Comparison of ENCODE assay signal across 29 cellular contexts in genomic region chr2:97961534-97961933, GRCh38. TPM values are rescaled to one million over a fixed set of nuclear protein-coding genes. Genes with fewer than 3 reads are reported as not detected.
DNase-seq lines count a peak whose midpoint lies in the region; ATAC-seq and TF ChIP-seq lines count a peak whose summit lies in the region.
"Had no signal": no experiment of that assay in that cellular context is flagged by ENCODE, and none has a peak within 500 bp of the region (broad histone marks: within the 10 kb centered on the region; RNA-seq: fewer than 3 reads in every experiment).

No MANE protein-coding gene starts in this region.

- POLR2A ChIA-PET in activated B cell treated with CpG ODN at 0.5 μM for 24 hours (lab: Charles Lee) = interaction anchor here (0.6 to 1.3 kb wide), 2 partner anchors 33 to 1434 kb away, joined by 3 to 5 read pairs; no protein-coding TSS in a partner anchor

- CTCF ChIA-PET in activated B cell treated with CpG ODN at 0.5 μM for 24 hours (lab: Charles Lee) = no interaction called here

- H2BK120ac ChIP-seq in H9 (ENCODE audit: low read depth, low read length, poor library complexity, severe bottlenecking) = no peak overlapping the region

- H3K27ac Mint-ChIP-seq in activated B cell treated with CpG ODN at 0.5 μM for 24 hours (peak overlapping the region; percentile 46), H9 (no peak overlapping the region)
- H3K27ac Mint-ChIP-seq: activated naive CD8-positive, alpha-beta T cell treated with anti-CD3 and anti-CD28 coated beads, Interleukin-2, amount 50 U/mL, for 24 hours; dendritic cell treated with granulocyte-macrophage colony-stimulating factor and Interleukin-4, amounts not matched to agents 40 ng/mL and 50 ng/mL, for 4 days; endodermal cell; nephron progenitor cell had no signal

- no peak overlapping the region for H4K8ac ChIP-seq in H9 (replicated peaks; ENCODE audit: insufficient read length, low read depth, low read length)

- peaks cover 5% of the 10 kb centered on the region for H3K79me1 ChIP-seq in H9 (ENCODE audit: insufficient read depth, low read depth, low read length, poor library complexity, severe bottlenecking)

- no peaks in the 10 kb centered on the region for H3K23me2 ChIP-seq in H9 (ENCODE audit: insufficient read length, low read depth, low read length, poor library complexity, severe bottlenecking)

- no peak overlapping the region for H2AK5ac ChIP-seq in H9 (ENCODE audit: insufficient read length, low read length)

- DNase-seq in GM13977 (ENCODE audit: low spot score) (peak; percentile 38), activated B cell treated with CpG ODN at 0.5 μM for 24 hours (no peak), H9 (no peak), NCI-H2081 treated with DMSO at 0.1 percent for 48 hours (lab: John Stamatoyannopoulos, UW) (no peak)
- DNase-seq: ACHN; activated CD4-positive, alpha-beta T cell treated with anti-CD3 and anti-CD28 coated beads for 4 hours; activated CD8-positive, alpha-beta memory T cell treated with anti-CD3 and anti-CD28 coated beads for 24 hours; activated gamma-delta T cell treated with Interleukin-2 at 50 U/mL for 16 hours; activated naive CD8-positive, alpha-beta T cell treated with anti-CD3 and anti-CD28 coated beads, Interleukin-2, amount 50 U/mL, for 24 hours; central memory CD4-positive, alpha-beta T cell; endodermal cell; foreskin keratinocyte; H7; lower lobe of right lung; NCI-H1694 treated with DMSO at 0.1 percent for 48 hours; NCI-H2171; NCI-H510A; nephron progenitor cell; NK-92 treated with Interleukin-12 subunit alpha and Interleukin-12 subunit beta, amount 100 ng/mL, for 24 hours; Right ventricle myocardium superior; small intestine; stomach; tibial artery had no signal

- H3K9me3 Mint-ChIP-seq in activated B cell treated with CpG ODN at 0.5 μM for 24 hours (no peaks in the 10 kb centered on the region), H9 (no peaks in the 10 kb centered on the region)
- H3K9me3 Mint-ChIP-seq: activated naive CD8-positive, alpha-beta T cell treated with anti-CD3 and anti-CD28 coated beads, Interleukin-2, amount 50 U/mL, for 24 hours; endodermal cell had no signal

- no peak overlapping the region for H3K27ac ChIP-seq in H9 (ENCODE audit: insufficient read length, low read depth, low read length)
- H3K27ac ChIP-seq: esophagus muscularis mucosa, foreskin keratinocyte, lower lobe of right lung, stomach, tibial artery had no signal

- in situ Hi-C loops in GM13977 (cut with MboI; ENCODE audit: low pct_unique_long_range_greater_than_20kb, low sequenced_read_pairs, unreplicated experiment) = no loop called here

- no CpG with 5 or more reads among the region's 5 CpGs for WGBS in H9 (ENCODE audit: extremely low coverage, insufficient read length, low lambda C conversion rate)

- H3K56ac ChIP-seq in H9 (ENCODE audit: insufficient read length, low read depth, low read length) = no peak overlapping the region

- H2BK5ac ChIP-seq in H9 (ENCODE audit: insufficient read length, low read length) = no peak overlapping the region

- TF ChIP-seq CTCF in GM13977 (IDR thresholded peaks at IDR 0.05; ENCODE audit: extremely low read depth, insufficient read depth, missing control alignments) (no peak), activated B cell treated with CpG ODN at 0.5 μM for 24 hours (IDR thresholded peaks at IDR 0.05) (no peak), H9 (conservative IDR thresholded peaks at IDR 0.05) (no peak)

- peaks cover 84% of the 10 kb centered on the region for H3K4me1 Mint-ChIP-seq in activated B cell treated with CpG ODN at 0.5 μM for 24 hours
- H3K4me1 Mint-ChIP-seq in H9 = peaks cover 26 to 27% of the 10 kb centered on the region in 2 experiments

- intact Hi-C loops in activated B cell treated with CpG ODN at 0.5 μM for 24 hours (cut with micrococcal nuclease) = no loop called here

- H3K4me1 ChIP-seq in H9 (ENCODE audit: insufficient read depth, low read length) = no peaks in the 10 kb centered on the region

- no peak overlapping the region for H2BK15ac ChIP-seq in H9 (ENCODE audit: low read depth, low read length)

- H4K5ac ChIP-seq in H9 (ENCODE audit: insufficient read length, low read depth, low read length) = no peak overlapping the region

- H3K9ac ChIP-seq in H9 (ENCODE audit: extremely low read depth, insufficient read length, low read length) = no peak overlapping the region

- H2BK12ac ChIP-seq in H9 (ENCODE audit: insufficient read length, low read depth, low read length) = no peak overlapping the region

- ATAC-seq in GM19351 (IDR thresholded peaks at IDR 0.05; ENCODE audit: unreplicated experiment) (peak; percentile 54), HG02943 (IDR thresholded peaks at IDR 0.05; ENCODE audit: low read depth, unreplicated experiment) (peak; percentile 57), activated B cell treated with CpG ODN at 0.5 μM for 24 hours (ENCODE audit: low read depth) (peak; percentile 33), GM21717 (IDR thresholded peaks at IDR 0.05; ENCODE audit: unreplicated experiment) (no peak)
- ATAC-seq: activated naive CD8-positive, alpha-beta T cell treated with anti-CD3 and anti-CD28 coated beads, Interleukin-2, amount 50 U/mL, for 24 hours; foreskin keratinocyte; HepG2; lower lobe of right lung had no signal

- no peak overlapping the region for H3K18ac ChIP-seq in H9 (ENCODE audit: insufficient read length, low read depth, low read length)

- no peaks in the 10 kb centered on the region for H3K9me3 ChIP-seq in H9 (ENCODE audit: control insufficient read depth, low read depth, low read length)
- H3K9me3 ChIP-seq: esophagus muscularis mucosa, lower lobe of right lung, stomach, tibial artery had no signal

- H4K20me1 ChIP-seq in H9 (ENCODE audit: control insufficient read depth, insufficient read depth, insufficient read length) = no peaks in the 10 kb centered on the region

- H2BK20ac ChIP-seq in H9 (ENCODE audit: low read depth, low read length, poor library complexity, severe bottlenecking) = no peak overlapping the region

- H2AFZ ChIP-seq in H9 (ENCODE audit: low read length) = no peak overlapping the region

- no peak overlapping the region for H3T11ph ChIP-seq in H9 (ENCODE audit: low read length)

- H3K4me3 Mint-ChIP-seq in activated B cell treated with CpG ODN at 0.5 μM for 24 hours (no peak overlapping the region), H9 (no peak overlapping the region)
- H3K4me3 Mint-ChIP-seq: activated naive CD8-positive, alpha-beta T cell treated with anti-CD3 and anti-CD28 coated beads, Interleukin-2, amount 50 U/mL, for 24 hours; dendritic cell treated with granulocyte-macrophage colony-stimulating factor and Interleukin-4, amounts not matched to agents 40 ng/mL and 50 ng/mL, for 4 days; endodermal cell; nephron progenitor cell had no signal

- H3K4ac ChIP-seq in H9 (ENCODE audit: low read depth, low read length) = no peak overlapping the region

- H3K23ac ChIP-seq in H9 (ENCODE audit: insufficient read length, low read depth, low read length) = no peak overlapping the region

- H3K36me3 Mint-ChIP-seq in activated B cell treated with CpG ODN at 0.5 μM for 24 hours (ENCODE audit: low read depth) (peaks cover 14% of the 10 kb centered on the region), H9 (ENCODE audit: insufficient read depth in 1 of 3, low read depth in 3 of 3) (no peaks in the 10 kb centered on the region)

- H3K27me3 Mint-ChIP-seq in activated B cell treated with CpG ODN at 0.5 μM for 24 hours = no peaks in the 10 kb centered on the region
- no peaks in the 10 kb centered on the region for H3K27me3 Mint-ChIP-seq in H9 (ENCODE audit: low read depth)
- H3K27me3 Mint-ChIP-seq: activated naive CD8-positive, alpha-beta T cell treated with anti-CD3 and anti-CD28 coated beads, Interleukin-2, amount 50 U/mL, for 24 hours; dendritic cell treated with granulocyte-macrophage colony-stimulating factor and Interleukin-4, amounts not matched to agents 40 ng/mL and 50 ng/mL, for 4 days had no signal

- H3K79me2 ChIP-seq in H9 (ENCODE audit: insufficient read depth, low read length) = peaks cover 2% of the 10 kb centered on the region; the same call in 1 of the 2 replicates

- no peak overlapping the region for H4K91ac ChIP-seq in H9 (ENCODE audit: insufficient read length, low read depth, low read length)

- no peak overlapping the region for H3K14ac ChIP-seq in H9 (ENCODE audit: insufficient read depth, low read length)

- no peak overlapping the region for H3K4me2 ChIP-seq in H9 (ENCODE audit: insufficient read depth, insufficient read length, low read length)

- no peaks in the 10 kb centered on the region for H3K27me3 ChIP-seq in H9 (ENCODE audit: insufficient read depth, low read length)
- H3K27me3 ChIP-seq: esophagus muscularis mucosa, foreskin keratinocyte, stomach, tibial artery had no signal

RNA-seq across cellular contexts. Expression of gene TMEM131, which starts 34.2 kb away (rescaled TPM):
- total RNA-seq in activated B cell treated with CpG ODN at 0.5 μM for 24 hours (121 and 146 TPM in 2 replicates), H9 (2021) (20.9 and 22.3 TPM in 2 replicates)
